8 cellular contexts compared by ENCODE assay signal in the genomic region with DNA sequence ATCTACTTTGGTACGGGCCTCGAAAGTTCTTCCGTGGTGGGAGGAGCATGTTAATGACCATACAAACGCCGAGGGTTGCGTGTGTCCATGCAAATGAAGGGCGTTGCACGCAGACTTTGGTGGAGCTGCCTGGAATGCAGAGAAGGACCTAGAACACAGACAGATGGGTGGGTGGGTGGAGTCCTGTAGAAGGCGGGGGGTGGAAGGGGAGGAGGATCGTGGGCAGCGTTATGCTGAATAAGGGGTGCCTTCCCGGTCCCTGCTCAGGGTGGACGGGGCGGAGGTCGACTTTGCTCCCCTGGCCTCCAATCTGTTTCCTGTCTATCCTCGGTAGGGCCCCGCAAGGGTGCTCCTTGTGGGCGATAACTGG. TPM values are rescaled to one million over a fixed set of nuclear protein-coding genes. Genes with fewer than 3 reads are reported as not detected.
DNase-seq lines count a peak whose midpoint lies in the region; ATAC-seq and TF ChIP-seq lines count a peak whose summit lies in the region.

No MANE protein-coding gene starts in this region.

- DNase-seq in Caki2 (ENCODE audit: low read depth), result peak; percentile 77
- no peak for DNase-seq in adipocyte (ENCODE audit: low read depth)
- DNase-seq in natural killer cell treated with Interleukin-12 subunit alpha and Interleukin-12 subunit beta and Interleukin-15 and Interleukin-18, amount 100 ng/mL, for 72 hours (ENCODE audit: low spot score), result no peak
- no peak for DNase-seq in NCI-H1417 (lab: John Stamatoyannopoulos, UW)
- no peak for DNase-seq in stimulated activated CD4-positive, alpha-beta T cell treated with anti-CD3 and anti-CD28 coated beads, Interleukin-4, amount 100 ng/mL, for 4 hours
- no peak for DNase-seq in foreskin keratinocyte

- TF ChIP-seq CTCF in Loucy (conservative IDR thresholded peaks at IDR 0.05; ENCODE audit: low read length) (no peak), foreskin keratinocyte (conservative IDR thresholded peaks at IDR 0.05) (no peak), gastroesophageal sphincter (IDR thresholded peaks at IDR 0.05) (no peak)

- no peaks in the 10 kb centered on the region for H3K9me2 ChIP-seq in Loucy (replicated peaks; ENCODE audit: low read depth, low read length)

- TF ChIP-seq EP300 in gastroesophageal sphincter (IDR thresholded peaks at IDR 0.05), result no peak

- H3K4me1 Mint-ChIP-seq in natural killer cell treated with Interleukin-12 subunit alpha and Interleukin-12 subunit beta and Interleukin-15 and Interleukin-18, amount 100 ng/mL, for 72 hours (ENCODE audit: low read depth in 2 of 2), result peaks cover 20 to 26% of the 10 kb centered on the region in 2 donors

- no peak for TF ChIP-seq POLR2A in gastroesophageal sphincter (IDR thresholded peaks at IDR 0.05)

- in situ Hi-C loops in Caki2 (cut with HindIII; ENCODE audit: low pct_unique_long_range_greater_than_20kb, low sequenced_read_pairs), result no loop called here

- H3K9me3 Mint-ChIP-seq in natural killer cell treated with Interleukin-12 subunit alpha and Interleukin-12 subunit beta and Interleukin-15 and Interleukin-18, amount 100 ng/mL, for 72 hours, result no peaks in the 10 kb centered on the region

- H3K9me3 ChIP-seq in Loucy (ENCODE audit: insufficient read depth, low read depth, low read length) (no peaks in the 10 kb centered on the region), adipocyte (ENCODE audit: control insufficient read depth, low read length) (no peaks in the 10 kb centered on the region), gastroesophageal sphincter (no peaks in the 10 kb centered on the region)

- ATAC-seq in natural killer cell treated with Interleukin-12 subunit alpha and Interleukin-12 subunit beta and Interleukin-15 and Interleukin-18, amount 100 ng/mL, for 72 hours, result no peak
- ATAC-seq in foreskin keratinocyte (no peak), gastroesophageal sphincter (no peak)

- H3K36me3 Mint-ChIP-seq in natural killer cell treated with Interleukin-12 subunit alpha and Interleukin-12 subunit beta and Interleukin-15 and Interleukin-18, amount 100 ng/mL, for 72 hours, result no peaks in the 10 kb centered on the region

- no peak overlapping the region for H3K27ac Mint-ChIP-seq in natural killer cell treated with Interleukin-12 subunit alpha and Interleukin-12 subunit beta and Interleukin-15 and Interleukin-18, amount 100 ng/mL, for 72 hours

- H3K27ac ChIP-seq in foreskin keratinocyte (no peak overlapping the region), gastroesophageal sphincter (no peak overlapping the region)

- peaks cover 7% of the 10 kb centered on the region for H4K20me1 ChIP-seq in Loucy (ENCODE audit: insufficient read depth, low read length, poor library complexity, severe bottlenecking)

- H3K27me3 ChIP-seq in Loucy (ENCODE audit: insufficient read depth, low read length, poor library complexity, severe bottlenecking) (no peaks in the 10 kb centered on the region), adipocyte (replicated peaks; ENCODE audit: control insufficient read depth, insufficient read depth, low read length) (peaks cover 19% of the 10 kb centered on the region), foreskin keratinocyte (peaks cover 17% of the 10 kb centered on the region), gastroesophageal sphincter (peaks cover 69% of the 10 kb centered on the region)

- H3K4me2 ChIP-seq in Loucy (ENCODE audit: low read depth, low read length, poor library complexity, severe bottlenecking), result peak overlapping the region; percentile 66

- H3K4me3 ChIP-seq in Loucy (ENCODE audit: low read length, poor library complexity, severe bottlenecking) (peak overlapping the region; percentile 77), adipocyte (ENCODE audit: low read length) (peak overlapping the region; percentile 81), gastroesophageal sphincter (peak overlapping the region in 1 of 2 donors; percentile 79)

- peaks cover 2% of the 10 kb centered on the region for H3K4me1 ChIP-seq in Loucy (ENCODE audit: insufficient read depth, low read length, poor library complexity, severe bottlenecking)
- peaks cover 7% of the 10 kb centered on the region for H3K4me1 ChIP-seq in adipocyte (ENCODE audit: control insufficient read depth, insufficient read depth, low read length)
- no peaks in the 10 kb centered on the region for H3K4me1 ChIP-seq in foreskin keratinocyte
- peaks cover 5 to 72% (median 34%) of the 10 kb centered on the region in 3 donors for H3K4me1 ChIP-seq in gastroesophageal sphincter

- H3K9ac ChIP-seq in Loucy (ENCODE audit: low read depth, low read length, poor library complexity, severe bottlenecking) (no peak overlapping the region), adipocyte (ENCODE audit: low read length) (no peak overlapping the region)

- H3K79me2 ChIP-seq in Loucy (ENCODE audit: insufficient read depth, low read length), result peaks cover 11% of the 10 kb centered on the region; the same call in 1 of the 2 replicates

- peaks cover 5 to 10% of the 10 kb centered on the region in 2 donors for H3K27me3 Mint-ChIP-seq in natural killer cell treated with Interleukin-12 subunit alpha and Interleukin-12 subunit beta and Interleukin-15 and Interleukin-18, amount 100 ng/mL, for 72 hours

- no peaks in the 10 kb centered on the region for H3F3A ChIP-seq in Loucy (ENCODE audit: low read depth)

- H3K4me3 Mint-ChIP-seq in natural killer cell treated with Interleukin-12 subunit alpha and Interleukin-12 subunit beta and Interleukin-15 and Interleukin-18, amount 100 ng/mL, for 72 hours, result peak overlapping the region; percentile 76

- 10 to 20% methylated on average over 2 to 15 of the region's 18 CpGs for WGBS in gastroesophageal sphincter (ENCODE audit: low coverage in 1 of 2), 2 donors

- H3K36me3 ChIP-seq in Loucy (ENCODE audit: insufficient read depth, low read length) (no peaks in the 10 kb centered on the region), adipocyte (ENCODE audit: control insufficient read depth, insufficient read depth, low read length, severe bottlenecking) (no peaks in the 10 kb centered on the region), gastroesophageal sphincter (no peaks in the 10 kb centered on the region)

- no peak overlapping the region for H2AFZ ChIP-seq in Loucy (ENCODE audit: low read length)

RNA-seq across cellular contexts. Expression of a gene that starts 0.8 kb away (rescaled TPM):
- 60.8 and 77.4 TPM in 2 replicates for total RNA-seq in Caki2 (2014; rRNA removed; shearing (Covaris generic); ENCODE audit: low replicate concordance)
- 10 to 100 TPM; 19.7 to 39.1 TPM for total RNA-seq in natural killer cell treated with Interleukin-12 subunit alpha and Interleukin-12 subunit beta and Interleukin-15 and Interleukin-18, amount 100 ng/mL, for 72 hours
- 29.6 and 32.8 TPM in 2 replicates for total RNA-seq in foreskin keratinocyte
- 35.4 and 35.6 TPM in 2 replicates for polyA plus RNA-seq in foreskin keratinocyte
- total RNA-seq in gastroesophageal sphincter, result 1 to 10 TPM; 1.9 to 6.4 (median 4.1) TPM

RNA-seq across cellular contexts. Expression of a gene that starts 4.3 kb away (rescaled TPM):
- 18.2 and 32.8 TPM in 2 replicates for total RNA-seq in Caki2 (2014; rRNA removed; shearing (Covaris generic); ENCODE audit: low replicate concordance)
- total RNA-seq in natural killer cell treated with Interleukin-12 subunit alpha and Interleukin-12 subunit beta and Interleukin-15 and Interleukin-18, amount 100 ng/mL, for 72 hours, result not detected
- total RNA-seq in foreskin keratinocyte, result 8.5 and 12.0 TPM in 2 replicates
- polyA plus RNA-seq in foreskin keratinocyte, result 10.7 and 14.5 TPM in 2 replicates
- not detected for total RNA-seq in gastroesophageal sphincter

RNA-seq across cellular contexts. Expression of a gene that starts 11.9 kb away (rescaled TPM):
- total RNA-seq in Caki2 (2014; rRNA removed; shearing (Covaris generic); ENCODE audit: low replicate concordance), result 25.5 and 39.1 TPM in 2 replicates
- total RNA-seq in natural killer cell treated with Interleukin-12 subunit alpha and Interleukin-12 subunit beta and Interleukin-15 and Interleukin-18, amount 100 ng/mL, for 72 hours, result 100 to 1,000 TPM in 1 of 2 donors, 10 to 100 TPM in 1; 76.4 to 251 TPM
- total RNA-seq in foreskin keratinocyte (82.0 and 99.7 TPM in 2 replicates), gastroesophageal sphincter (1 to 10 TPM in 2 of 4 donors, not detected in 2; 1.6 to 1.7 TPM)
- 122 and 142 TPM in 2 replicates for polyA plus RNA-seq in foreskin keratinocyte

RNA-seq across cellular contexts. Expression of a gene that starts 44.4 kb away (rescaled TPM):
- total RNA-seq in Caki2 (2014; rRNA removed; shearing (Covaris generic); ENCODE audit: low replicate concordance), result 0.07 TPM in 1 of 2 replicates, not detected in the other
- under 1 TPM in 1 of 2 donors, not detected in 1; 0.47 TPM for total RNA-seq in natural killer cell treated with Interleukin-12 subunit alpha and Interleukin-12 subunit beta and Interleukin-15 and Interleukin-18, amount 100 ng/mL, for 72 hours
- not detected in 2 replicates for total RNA-seq in foreskin keratinocyte
- polyA plus RNA-seq in foreskin keratinocyte, result 0.06 TPM in 1 of 2 replicates, not detected in the other
- total RNA-seq in gastroesophageal sphincter, result under 1 TPM in 2 of 4 donors, not detected in 2; 0.32 to 0.39 TPM

RNA-seq across cellular contexts. Expression of a gene that starts 49.6 kb away (rescaled TPM):
- total RNA-seq in Caki2 (2014; rRNA removed; shearing (Covaris generic); ENCODE audit: low replicate concordance), result not detected in 2 replicates
- total RNA-seq in natural killer cell treated with Interleukin-12 subunit alpha and Interleukin-12 subunit beta and Interleukin-15 and Interleukin-18, amount 100 ng/mL, for 72 hours, result not detected
- total RNA-seq in foreskin keratinocyte (0.11 and 0.14 TPM in 2 replicates), gastroesophageal sphincter (not detected)
- polyA plus RNA-seq in foreskin keratinocyte, result 0.16 and 0.28 TPM in 2 replicates
